Comparison of ENCODE assay signal across 8 cellular contexts in the genomic region with DNA sequence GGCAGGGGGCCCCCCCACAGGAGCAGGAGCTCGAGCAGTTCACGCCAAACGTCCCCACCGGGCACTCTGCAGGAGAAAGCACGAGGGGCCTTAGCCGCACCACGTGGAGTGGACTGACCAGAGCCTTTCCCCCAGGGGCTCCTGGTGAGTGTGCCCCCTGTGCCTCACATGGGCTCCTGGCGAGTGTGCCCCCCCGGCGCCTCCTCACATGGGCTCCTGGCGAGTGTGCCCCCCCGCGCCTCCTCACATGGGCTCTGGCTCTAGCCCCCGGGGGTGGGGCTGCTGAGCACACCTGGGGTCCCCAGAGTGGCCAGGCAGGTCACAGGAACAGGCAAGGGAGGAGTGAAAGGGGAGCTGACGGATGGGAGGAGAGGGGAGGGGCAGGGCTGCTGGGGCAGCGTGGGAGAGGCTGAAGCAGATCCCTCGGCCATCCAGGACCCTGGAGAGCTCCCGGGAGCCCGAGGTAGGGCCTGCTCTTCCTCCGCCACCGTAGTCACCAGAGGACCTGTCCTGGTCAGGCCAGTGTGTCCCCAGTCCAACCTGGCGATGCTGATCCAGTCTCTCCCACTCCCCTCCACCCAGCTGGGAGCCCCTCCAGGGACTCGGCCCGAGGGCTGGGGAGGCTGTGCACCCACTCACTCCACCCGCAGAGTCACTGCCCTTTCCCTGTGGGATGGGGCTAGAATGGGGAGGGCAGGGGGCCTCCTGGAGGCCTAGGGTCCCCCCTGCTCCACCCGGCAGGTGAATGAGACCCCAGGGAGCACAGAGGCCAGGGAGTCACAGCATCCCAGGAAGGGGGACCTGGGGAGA. TPM values are rescaled to one million over a fixed set of nuclear protein-coding genes. Genes with fewer than 3 reads are reported as not detected.
DNase-seq lines count a peak whose midpoint lies in the region; ATAC-seq lines count a peak whose summit lies in the region.

No MANE protein-coding gene starts in this region.

- no peak overlapping the region for H3K4me3 Mint-ChIP-seq in activated naive CD4-positive, alpha-beta T cell treated with anti-CD3 and anti-CD28 coated beads for 36 hours

- CTCF ChIA-PET in activated naive CD4-positive, alpha-beta T cell treated with anti-CD3 and anti-CD28 coated beads for 36 hours (lab: Charles Lee) = no interaction called here

- H3K4me1 Mint-ChIP-seq in activated naive CD4-positive, alpha-beta T cell treated with anti-CD3 and anti-CD28 coated beads for 36 hours (ENCODE audit: low read depth) = no peaks in the 10 kb centered on the region

- H3K27ac Mint-ChIP-seq in activated naive CD4-positive, alpha-beta T cell treated with anti-CD3 and anti-CD28 coated beads for 36 hours = no peak overlapping the region
- no peak overlapping the region for H3K27ac Mint-ChIP-seq in activated naive CD4-positive, alpha-beta T cell treated with anti-CD3 and anti-CD28 coated beads, Interleukin-2, amount 50 U/mL, for 72 hours

- no peaks in the 10 kb centered on the region for H3K9me3 Mint-ChIP-seq in activated naive CD4-positive, alpha-beta T cell treated with anti-CD3 and anti-CD28 coated beads for 36 hours
- H3K9me3 Mint-ChIP-seq in activated naive CD4-positive, alpha-beta T cell treated with anti-CD3 and anti-CD28 coated beads, Interleukin-2, amount 50 U/mL, for 72 hours = no peaks in the 10 kb centered on the region

- intact Hi-C loops in activated naive CD4-positive, alpha-beta T cell treated with anti-CD3 and anti-CD28 coated beads for 36 hours (cut with micrococcal nuclease) = no loop called here
- intact Hi-C loops in Right ventricle myocardium superior (cut with DNase I) = no loop called here

- ATAC-seq in activated naive CD4-positive, alpha-beta T cell treated with anti-CD3 and anti-CD28 coated beads, Interleukin-2, amount 50 U/mL, for 72 hours = no peak
- ATAC-seq in Right ventricle myocardium superior (ENCODE audit: poor library complexity) (peak; percentile 80), GM19324 (IDR thresholded peaks at IDR 0.05; ENCODE audit: low FRiP score, unreplicated experiment) (no peak), HG02981 (IDR thresholded peaks at IDR 0.05; ENCODE audit: unreplicated experiment) (no peak)

- no peaks in the 10 kb centered on the region for H3K27me3 Mint-ChIP-seq in activated naive CD4-positive, alpha-beta T cell treated with anti-CD3 and anti-CD28 coated beads for 36 hours (ENCODE audit: low read depth)

- DNase-seq in activated naive CD4-positive, alpha-beta T cell treated with anti-CD3 and anti-CD28 coated beads for 36 hours = peak; percentile 14
- DNase-seq in activated naive CD4-positive, alpha-beta T cell treated with anti-CD3 and anti-CD28 coated beads, Interleukin-2, amount 50 U/mL, for 72 hours (ENCODE audit: low spot score in 2 of 2) = no peak
- DNase-seq in activated CD4-positive, alpha-beta T cell treated with anti-CD3 and anti-CD28 coated beads, Interleukin-2, amount 50 U/mL, for 1 hour = peak; percentile 16
- DNase-seq in Right ventricle myocardium superior (peak; percentile 74), pulmonary artery endothelial cell (ENCODE audit: low read depth, low spot score) (peak; percentile 24), activated gamma-delta T cell treated with Interleukin-2 at 50 U/mL for 16 hours (no peak)

- H3K36me3 Mint-ChIP-seq in activated naive CD4-positive, alpha-beta T cell treated with anti-CD3 and anti-CD28 coated beads for 36 hours (ENCODE audit: low read depth) = no peaks in the 10 kb centered on the region
- H3K36me3 Mint-ChIP-seq in activated naive CD4-positive, alpha-beta T cell treated with anti-CD3 and anti-CD28 coated beads, Interleukin-2, amount 50 U/mL, for 72 hours = no peaks in the 10 kb centered on the region

RNA-seq across cellular contexts. Expression of a gene that starts 47.6 kb away (rescaled TPM):
- under 1 TPM; 0.17 TPM for total RNA-seq in activated naive CD4-positive, alpha-beta T cell treated with anti-CD3 and anti-CD28 coated beads for 36 hours
- under 1 TPM in 1 of 2 donors, not detected in 1; 0.46 TPM for total RNA-seq in activated naive CD4-positive, alpha-beta T cell treated with anti-CD3 and anti-CD28 coated beads, Interleukin-2, amount 50 U/mL, for 72 hours
- total RNA-seq in Right ventricle myocardium superior (0.89 TPM), pulmonary artery endothelial cell (0.35 and 0.66 TPM in 2 replicates)

Comparison
In these comparisons a context has a peak if more than half of its experiments do, and no peak if none do; other contexts are left out.
1. DNase-seq: peak in activated naive CD4-positive, alpha-beta T cell treated with anti-CD3 and anti-CD28 coated beads for 36 hours (single experiment), activated CD4-positive, alpha-beta T cell treated with anti-CD3 and anti-CD28 coated beads, Interleukin-2, amount 50 U/mL, for 1 hour (single experiment), Right ventricle myocardium superior (single experiment) and pulmonary artery endothelial cell (single experiment); none in activated naive CD4-positive, alpha-beta T cell treated with anti-CD3 and anti-CD28 coated beads, Interleukin-2, amount 50 U/mL, for 72 hours (0 of 2) and activated gamma-delta T cell treated with Interleukin-2 at 50 U/mL for 16 hours (single experiment).